Comparison of ENCODE assay signal across 27 cellular contexts in the genomic region with DNA sequence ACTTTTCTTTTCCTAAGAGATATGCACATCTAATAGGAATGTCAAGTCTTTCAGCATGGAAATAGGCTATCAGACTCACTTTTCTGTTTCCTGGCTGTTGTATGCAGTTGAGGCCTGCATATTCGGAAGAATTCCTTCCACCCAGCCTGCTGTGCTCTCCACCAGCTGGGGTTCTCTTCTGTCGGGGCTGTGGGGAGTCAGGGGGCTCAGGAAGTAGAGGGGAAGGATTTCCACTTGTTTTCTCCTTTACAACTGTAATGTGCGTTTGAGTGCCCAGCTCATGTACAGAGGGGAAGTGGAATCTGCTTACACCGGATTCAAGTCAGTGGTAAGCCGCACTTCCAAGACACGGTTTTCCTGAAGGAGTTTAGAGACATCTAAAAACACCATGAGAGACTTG.
DNase-seq lines count a peak whose midpoint lies in the region; ATAC-seq and TF ChIP-seq lines count a peak whose summit lies in the region.
"Had no signal": no experiment of that assay in that cellular context is flagged by ENCODE, and none has a peak within 500 bp of the region (broad histone marks: within the 10 kb centered on the region; RNA-seq: fewer than 3 reads in every experiment).

No MANE protein-coding gene starts in this region.

- DNase-seq in HFFc6 (no peak), WTC11 (ENCODE audit: low spot score) (no peak), iPS DF 6.9 (ENCODE audit: low read depth, low spot score) (no peak), type B pancreatic cell (ENCODE audit: extremely low spot score, unreplicated experiment) (no peak), GM20000 (ENCODE audit: low spot score) (no peak), thyroid gland (no peak)
- no peak for DNase-seq in activated T-cell treated with anti-CD3 and anti-CD28 coated beads, Interleukin-2, amount 50 U/mL, for 4 hours
- DNase-seq: activated CD4-positive, alpha-beta T cell treated with anti-CD3 and anti-CD28 coated beads, Interleukin-2, amount 10 ng/mL, durations not matched to agents 24 days and 14 days; activated CD8-positive, alpha-beta memory T cell treated with anti-CD3 and anti-CD28 coated beads, Interleukin-2, amount 10 ng/mL, durations not matched to agents 7 days and 5 days; CD4-positive, alpha-beta T cell; DMS153; dorsolateral prefrontal cortex; Kasumi-1; NCI-H1694 treated with DMSO at 0.1 percent for 48 hours; NCI-H526; pancreas; stimulated activated CD4-positive, alpha-beta T cell treated with anti-CD3 and anti-CD28 coated beads, Interleukin-4, amount 100 ng/mL, for 4 hours; stimulated activated naive CD4-positive, alpha-beta T cell treated with Interleukin-2 at 50 U/mL for 16 hours; T-helper 17 cell had no signal

- peaks cover 71% of the 10 kb centered on the region for H3K36me3 Mint-ChIP-seq in HFFc6 (ENCODE audit: low read depth)
- peaks cover 37% of the 10 kb centered on the region for H3K36me3 Mint-ChIP-seq in WTC11
- H3K36me3 Mint-ChIP-seq in type B pancreatic cell, result peaks cover 6% of the 10 kb centered on the region
- H3K36me3 Mint-ChIP-seq in activated T-cell treated with anti-CD3 and anti-CD28 coated beads, Interleukin-2, amount 50 U/mL, for 4 hours (ENCODE audit: insufficient read depth), result no peaks in the 10 kb centered on the region
- H3K36me3 Mint-ChIP-seq: activated CD8-positive, alpha-beta memory T cell treated with anti-CD3 and anti-CD28 coated beads, Interleukin-2, amount 10 ng/mL, durations not matched to agents 7 days and 5 days; activated naive CD8-positive, alpha-beta T cell; mesothelial cell of epicardium; naive thymus-derived CD8-positive, alpha-beta T cell had no signal

- WGBS in iPS DF 6.9 (ENCODE audit: insufficient coverage, insufficient read length), result no CpG with 5 or more reads among the region's 6 CpGs
- 77 to 81% methylated on average over 6 of the region's 6 CpGs for WGBS in thyroid gland, 2 donors

- peak overlapping the region; percentile 94 for H3K27ac Mint-ChIP-seq in HFFc6
- peak overlapping the region; percentile 97 for H3K27ac Mint-ChIP-seq in WTC11
- H3K27ac Mint-ChIP-seq in type B pancreatic cell, result peak overlapping the region; percentile 50
- H3K27ac Mint-ChIP-seq: activated CD4-positive, alpha-beta T cell treated with anti-CD3 and anti-CD28 coated beads, Interleukin-2, amount 10 ng/mL, durations not matched to agents 24 days and 14 days; activated CD8-positive, alpha-beta memory T cell treated with anti-CD3 and anti-CD28 coated beads, Interleukin-2, amount 10 ng/mL, durations not matched to agents 7 days and 5 days; activated naive CD8-positive, alpha-beta T cell; CD4-positive, alpha-beta T cell; mesothelial cell of epicardium; T-helper 17 cell had no signal

- intact Hi-C loops in thyroid gland (cut with DNase I), result no loop called here

- peaks cover 5% of the 10 kb centered on the region for H3K36me3 ChIP-seq in iPS DF 6.9 (ENCODE audit: control insufficient read depth, insufficient read depth, low read length)
- no peaks in the 10 kb centered on the region for H3K36me3 ChIP-seq in thyroid gland
- H3K36me3 ChIP-seq: ascending aorta, pancreas, right atrium auricular region, thoracic aorta had no signal

- H3K9me3 ChIP-seq in iPS DF 6.9 (ENCODE audit: control insufficient read depth, insufficient read depth, low read length), result no peaks in the 10 kb centered on the region
- no peaks in the 10 kb centered on the region for H3K9me3 ChIP-seq in thyroid gland
- H3K9me3 ChIP-seq: ascending aorta, pancreas, right atrium auricular region, thoracic aorta had no signal

- TF ChIP-seq CTCF in HFFc6 (IDR thresholded peaks at IDR 0.05) (no peak), WTC11 (IDR thresholded peaks at IDR 0.05) (no peak), type B pancreatic cell (conservative IDR thresholded peaks at IDR 0.05) (no peak), GM20000 (IDR thresholded peaks at IDR 0.05; ENCODE audit: extremely low read depth, missing control alignments) (no peak), thyroid gland (IDR thresholded peaks at IDR 0.05) (no peak)

- CTCF ChIA-PET in WTC11 (lab: Charles Lee), result interaction anchor here (0.9 kb wide), 1 partner anchor 193 kb away, joined by 3 read pairs; no protein-coding TSS in a partner anchor

- POLR2A ChIA-PET in WTC11 (lab: Charles Lee), result no interaction called here

- H3K4me1 ChIP-seq in iPS DF 6.9 (ENCODE audit: control insufficient read depth, insufficient read depth, low read length), result peaks cover 10% of the 10 kb centered on the region
- H3K4me1 ChIP-seq in thyroid gland, result no peaks in the 10 kb centered on the region
- H3K4me1 ChIP-seq: right atrium auricular region had no signal

- H3K27me3 ChIP-seq in iPS DF 6.9 (ENCODE audit: control insufficient read depth, insufficient read depth, low read length) (no peaks in the 10 kb centered on the region), thyroid gland (no peaks in the 10 kb centered on the region)
- H3K27me3 ChIP-seq: ascending aorta, dorsolateral prefrontal cortex, pancreas, right atrium auricular region had no signal

- H3K27me3 Mint-ChIP-seq in HFFc6 (ENCODE audit: insufficient read depth), result peaks cover 5% of the 10 kb centered on the region; the same call in 1 of the 2 replicates
- H3K27me3 Mint-ChIP-seq in WTC11 (ENCODE audit: low read depth), result no peaks in the 10 kb centered on the region
- H3K27me3 Mint-ChIP-seq in type B pancreatic cell, result no peaks in the 10 kb centered on the region
- no peaks in the 10 kb centered on the region for H3K27me3 Mint-ChIP-seq in activated T-cell treated with anti-CD3 and anti-CD28 coated beads, Interleukin-2, amount 50 U/mL, for 4 hours (ENCODE audit: low read depth)
- H3K27me3 Mint-ChIP-seq: activated CD8-positive, alpha-beta memory T cell treated with anti-CD3 and anti-CD28 coated beads, Interleukin-2, amount 10 ng/mL, durations not matched to agents 7 days and 5 days; activated naive CD8-positive, alpha-beta T cell had no signal

- H3K4me3 ChIP-seq in iPS DF 6.9 (ENCODE audit: low read length) (no peak overlapping the region), thyroid gland (replicated peaks in 1 of 3) (no peak overlapping the region)
- H3K4me3 ChIP-seq: ascending aorta, dorsolateral prefrontal cortex, pancreas, right atrium auricular region, thoracic aorta had no signal

- H3K4me1 Mint-ChIP-seq in HFFc6 (ENCODE audit: low read depth), result peaks cover 92% of the 10 kb centered on the region
- H3K4me1 Mint-ChIP-seq in WTC11, result peaks cover 83% of the 10 kb centered on the region
- H3K4me1 Mint-ChIP-seq in type B pancreatic cell (ENCODE audit: unreplicated experiment), result peaks cover 54% of the 10 kb centered on the region
- peaks cover 3% of the 10 kb centered on the region for H3K4me1 Mint-ChIP-seq in activated T-cell treated with anti-CD3 and anti-CD28 coated beads, Interleukin-2, amount 50 U/mL, for 4 hours (ENCODE audit: low read depth)
- H3K4me1 Mint-ChIP-seq: activated CD8-positive, alpha-beta memory T cell treated with anti-CD3 and anti-CD28 coated beads, Interleukin-2, amount 10 ng/mL, durations not matched to agents 7 days and 5 days had no signal

- no peak for TF ChIP-seq POLR2A in thyroid gland (IDR thresholded peaks at IDR 0.05)

- peak overlapping the region; percentile 3 for H3K27ac ChIP-seq in iPS DF 6.9 (ENCODE audit: low read length)
- no peak overlapping the region for H3K27ac ChIP-seq in thyroid gland
- H3K27ac ChIP-seq: ascending aorta, epithelial cell of prostate, right atrium auricular region, thoracic aorta had no signal

- H3K9me3 Mint-ChIP-seq in HFFc6 (no peaks in the 10 kb centered on the region), WTC11 (no peaks in the 10 kb centered on the region), type B pancreatic cell (no peaks in the 10 kb centered on the region)
- no peaks in the 10 kb centered on the region for H3K9me3 Mint-ChIP-seq in activated T-cell treated with anti-CD3 and anti-CD28 coated beads, Interleukin-2, amount 50 U/mL, for 4 hours
- H3K9me3 Mint-ChIP-seq: activated CD4-positive, alpha-beta T cell treated with anti-CD3 and anti-CD28 coated beads, Interleukin-2, amount 10 ng/mL, durations not matched to agents 24 days and 14 days; CD4-positive, alpha-beta T cell; mesothelial cell of epicardium; naive thymus-derived CD8-positive, alpha-beta T cell had no signal

- H3K4me3 Mint-ChIP-seq in HFFc6 (no peak overlapping the region), WTC11 (no peak overlapping the region), type B pancreatic cell (no peak overlapping the region)
- no peak overlapping the region for H3K4me3 Mint-ChIP-seq in activated T-cell treated with anti-CD3 and anti-CD28 coated beads, Interleukin-2, amount 50 U/mL, for 4 hours
- H3K4me3 Mint-ChIP-seq: activated CD4-positive, alpha-beta T cell treated with anti-CD3 and anti-CD28 coated beads, Interleukin-2, amount 10 ng/mL, durations not matched to agents 24 days and 14 days; activated CD8-positive, alpha-beta memory T cell treated with anti-CD3 and anti-CD28 coated beads, Interleukin-2, amount 10 ng/mL, durations not matched to agents 7 days and 5 days; activated naive CD8-positive, alpha-beta T cell; CD4-positive, alpha-beta T cell; mesothelial cell of epicardium; T-helper 17 cell had no signal

- ATAC-seq in WTC11, result peak; percentile 61
- no peak for ATAC-seq in activated T-cell treated with anti-CD3 and anti-CD28 coated beads, Interleukin-2, amount 50 U/mL, for 4 hours
- ATAC-seq: activated CD8-positive, alpha-beta memory T cell treated with anti-CD3 and anti-CD28 coated beads, Interleukin-2, amount 10 ng/mL, durations not matched to agents 7 days and 5 days; left lobe of liver; naive thymus-derived CD8-positive, alpha-beta T cell; pancreas; T-helper 17 cell had no signal

TF ChIP-seq in WTC11, 78 proteins besides CTCF, POLR2A, EP300 and RAD21:
- peak; percentile 48; the same call in 1 of the 2 replicates for TF ChIP-seq ETV6 (CRISPR knock-in tag; IDR thresholded peaks at IDR 0.05)
- TF ChIP-seq TEAD1 (CRISPR knock-in tag; IDR thresholded peaks at IDR 0.05), result peak; percentile 33; the same call in 1 of the 2 replicates
- TF ChIP-seq ZNF317 (CRISPR knock-in tag; IDR thresholded peaks at IDR 0.05; ENCODE audit: borderline replicate concordance, low read depth), result no peak
- no peak for TF ChIP-seq ATF6 (CRISPR knock-in tag; IDR thresholded peaks at IDR 0.05)
- no peak for TF ChIP-seq TP53 (CRISPR knock-in tag; IDR thresholded peaks at IDR 0.05)
